Comparison of ENCODE assay signal across 8 cellular contexts in genomic region chr10:87200924-87201323, GRCh38.
DNase-seq lines count a peak whose midpoint lies in the region; ATAC-seq lines count a peak whose summit lies in the region.
"Not testable (repeated sequence)": the region's sequence is repeated elsewhere in the genome, so short reads cannot be mapped to it uniquely, and the experiment has no call there.

No MANE protein-coding gene starts in this region.

- peak; percentile 67 for ATAC-seq in GM19463 (IDR thresholded peaks at IDR 0.05; ENCODE audit: unreplicated experiment)
- peak; percentile 62 for ATAC-seq in HG03060 (IDR thresholded peaks at IDR 0.05; ENCODE audit: low read depth, unreplicated experiment)
- peak; percentile 80 for ATAC-seq in central memory CD8-positive, alpha-beta T cell (replicated peaks; ENCODE audit: extremely low read depth, poor library complexity, severe bottlenecking)
- ATAC-seq in stimulated activated memory B cell treated with anti-CD40 and anti-IgM and Interleukin-4, amounts not matched to agents 10 μg/mL and 1 μg/mL and 100 μg/mL, for 72 hours = peak; percentile 76

- DNase-seq in EH (ENCODE audit: low read depth) = peak; percentile 23
- DNase-seq in MV-4-11 (lab: John Stamatoyannopoulos, UW) = peak; percentile 81
- peak; percentile 14 for DNase-seq in activated CD4-positive, CD25-positive, alpha-beta regulatory T cell treated with anti-CD3 and anti-CD28 coated beads, Interleukin-2, amount 50 U/mL, for 16 hours (ENCODE audit: low read depth, low spot score)
- peak in 1 of 2 donors; percentile 27 for DNase-seq in central memory CD8-positive, alpha-beta T cell (ENCODE audit: low spot score in 2 of 2)
- DNase-seq in kidney glomerular epithelial cell (lab: John Stamatoyannopoulos, UW) = peak; percentile 31

- H3K4me3 Mint-ChIP-seq in central memory CD8-positive, alpha-beta T cell = peak overlapping the region; percentile 36
- H3K4me3 Mint-ChIP-seq in stimulated activated memory B cell treated with anti-CD40 and anti-IgM and Interleukin-4, amounts not matched to agents 10 μg/mL and 1 μg/mL and 100 μg/mL, for 72 hours = not testable (repeated sequence)

- peaks cover 12% of the 10 kb centered on the region for H3K4me1 Mint-ChIP-seq in central memory CD8-positive, alpha-beta T cell
- peaks cover 13% of the 10 kb centered on the region for H3K4me1 Mint-ChIP-seq in stimulated activated memory B cell treated with anti-CD40 and anti-IgM and Interleukin-4, amounts not matched to agents 10 μg/mL and 1 μg/mL and 100 μg/mL, for 72 hours

- H3K36me3 Mint-ChIP-seq in central memory CD8-positive, alpha-beta T cell (ENCODE audit: insufficient read depth); stimulated activated memory B cell treated with anti-CD40 and anti-IgM and Interleukin-4, amounts not matched to agents 10 μg/mL and 1 μg/mL and 100 μg/mL, for 72 hours: not testable (repeated sequence)

- peak overlapping the region; percentile 57 for H3K27ac Mint-ChIP-seq in central memory CD8-positive, alpha-beta T cell (ENCODE audit: low read depth)
- not testable (repeated sequence) for H3K27ac Mint-ChIP-seq in stimulated activated memory B cell treated with anti-CD40 and anti-IgM and Interleukin-4, amounts not matched to agents 10 μg/mL and 1 μg/mL and 100 μg/mL, for 72 hours

- H3K9me3 Mint-ChIP-seq in central memory CD8-positive, alpha-beta T cell; stimulated activated memory B cell treated with anti-CD40 and anti-IgM and Interleukin-4, amounts not matched to agents 10 μg/mL and 1 μg/mL and 100 μg/mL, for 72 hours: not testable (repeated sequence)

- H3K27me3 Mint-ChIP-seq in central memory CD8-positive, alpha-beta T cell; stimulated activated memory B cell treated with anti-CD40 and anti-IgM and Interleukin-4, amounts not matched to agents 10 μg/mL and 1 μg/mL and 100 μg/mL, for 72 hours: not testable (repeated sequence)
